ENCODE assay signal across 1 cellular context in the genomic region with DNA sequence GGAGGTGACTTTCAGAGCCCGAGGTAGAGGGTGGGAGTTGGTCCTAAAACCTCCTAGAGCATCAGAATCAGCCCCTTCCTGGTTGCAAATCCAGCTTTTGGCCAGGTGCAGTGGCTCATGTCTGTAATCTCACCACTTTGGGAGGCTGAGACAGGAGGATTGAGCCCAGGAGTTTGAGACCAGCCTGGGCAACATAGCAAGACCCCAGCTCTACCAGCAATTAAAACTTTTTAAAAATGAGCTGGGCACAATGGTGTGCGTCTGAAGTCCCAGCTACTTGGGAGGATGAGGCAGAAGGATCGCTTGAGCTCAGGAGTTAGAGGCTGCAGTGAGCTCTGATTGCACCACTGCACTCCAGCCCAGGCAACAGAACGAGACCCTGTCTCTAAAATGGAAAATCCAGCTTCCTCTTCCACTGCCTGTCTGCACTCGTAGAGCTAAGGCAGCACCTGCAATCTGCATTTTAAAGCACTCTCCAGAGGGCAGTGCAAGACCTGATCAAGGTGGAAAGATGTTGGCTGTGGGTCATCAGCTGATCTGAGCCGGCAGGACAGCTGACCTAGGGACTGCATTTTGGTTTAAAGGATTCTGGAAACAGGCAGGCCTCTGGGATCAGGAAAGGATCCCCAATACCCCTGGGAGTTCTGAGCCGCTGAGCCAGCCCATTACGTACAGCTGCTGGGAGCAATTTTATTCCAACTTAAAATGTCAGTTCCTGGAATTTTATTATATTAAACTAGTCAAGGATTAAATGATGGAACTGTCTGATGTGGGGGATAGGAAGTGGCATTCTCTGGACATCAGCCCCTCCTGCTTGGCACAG.
A peak's percentile ranks its signal among the peaks of the same experiment; 100 is the strongest.
TF ChIP-seq lines count a peak whose summit lies in the region.

No MANE protein-coding gene starts in this region.

TF ChIP-seq in HEK293, 187 proteins besides CTCF, POLR2A, EP300 and RAD21:
- TF ChIP-seq, protein P1, sequence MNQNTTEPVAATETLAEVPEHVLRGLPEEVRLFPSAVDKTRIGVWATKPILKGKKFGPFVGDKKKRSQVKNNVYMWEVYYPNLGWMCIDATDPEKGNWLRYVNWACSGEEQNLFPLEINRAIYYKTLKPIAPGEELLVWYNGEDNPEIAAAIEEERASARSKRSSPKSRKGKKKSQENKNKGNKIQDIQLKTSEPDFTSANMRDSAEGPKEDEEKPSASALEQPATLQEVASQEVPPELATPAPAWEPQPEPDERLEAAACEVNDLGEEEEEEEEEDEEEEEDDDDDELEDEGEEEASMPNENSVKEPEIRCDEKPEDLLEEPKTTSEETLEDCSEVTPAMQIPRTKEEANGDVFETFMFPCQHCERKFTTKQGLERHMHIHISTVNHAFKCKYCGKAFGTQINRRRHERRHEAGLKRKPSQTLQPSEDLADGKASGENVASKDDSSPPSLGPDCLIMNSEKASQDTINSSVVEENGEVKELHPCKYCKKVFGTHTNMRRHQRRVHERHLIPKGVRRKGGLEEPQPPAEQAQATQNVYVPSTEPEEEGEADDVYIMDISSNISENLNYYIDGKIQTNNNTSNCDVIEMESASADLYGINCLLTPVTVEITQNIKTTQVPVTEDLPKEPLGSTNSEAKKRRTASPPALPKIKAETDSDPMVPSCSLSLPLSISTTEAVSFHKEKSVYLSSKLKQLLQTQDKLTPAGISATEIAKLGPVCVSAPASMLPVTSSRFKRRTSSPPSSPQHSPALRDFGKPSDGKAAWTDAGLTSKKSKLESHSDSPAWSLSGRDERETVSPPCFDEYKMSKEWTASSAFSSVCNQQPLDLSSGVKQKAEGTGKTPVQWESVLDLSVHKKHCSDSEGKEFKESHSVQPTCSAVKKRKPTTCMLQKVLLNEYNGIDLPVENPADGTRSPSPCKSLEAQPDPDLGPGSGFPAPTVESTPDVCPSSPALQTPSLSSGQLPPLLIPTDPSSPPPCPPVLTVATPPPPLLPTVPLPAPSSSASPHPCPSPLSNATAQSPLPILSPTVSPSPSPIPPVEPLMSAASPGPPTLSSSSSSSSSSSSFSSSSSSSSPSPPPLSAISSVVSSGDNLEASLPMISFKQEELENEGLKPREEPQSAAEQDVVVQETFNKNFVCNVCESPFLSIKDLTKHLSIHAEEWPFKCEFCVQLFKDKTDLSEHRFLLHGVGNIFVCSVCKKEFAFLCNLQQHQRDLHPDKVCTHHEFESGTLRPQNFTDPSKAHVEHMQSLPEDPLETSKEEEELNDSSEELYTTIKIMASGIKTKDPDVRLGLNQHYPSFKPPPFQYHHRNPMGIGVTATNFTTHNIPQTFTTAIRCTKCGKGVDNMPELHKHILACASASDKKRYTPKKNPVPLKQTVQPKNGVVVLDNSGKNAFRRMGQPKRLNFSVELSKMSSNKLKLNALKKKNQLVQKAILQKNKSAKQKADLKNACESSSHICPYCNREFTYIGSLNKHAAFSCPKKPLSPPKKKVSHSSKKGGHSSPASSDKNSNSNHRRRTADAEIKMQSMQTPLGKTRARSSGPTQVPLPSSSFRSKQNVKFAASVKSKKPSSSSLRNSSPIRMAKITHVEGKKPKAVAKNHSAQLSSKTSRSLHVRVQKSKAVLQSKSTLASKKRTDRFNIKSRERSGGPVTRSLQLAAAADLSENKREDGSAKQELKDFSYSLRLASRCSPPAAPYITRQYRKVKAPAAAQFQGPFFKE (tag by site-specific recombination; IDR thresholded peaks at IDR 0.05; ENCODE audit: borderline replicate concordance): no peak
- TF ChIP-seq, protein P2, sequence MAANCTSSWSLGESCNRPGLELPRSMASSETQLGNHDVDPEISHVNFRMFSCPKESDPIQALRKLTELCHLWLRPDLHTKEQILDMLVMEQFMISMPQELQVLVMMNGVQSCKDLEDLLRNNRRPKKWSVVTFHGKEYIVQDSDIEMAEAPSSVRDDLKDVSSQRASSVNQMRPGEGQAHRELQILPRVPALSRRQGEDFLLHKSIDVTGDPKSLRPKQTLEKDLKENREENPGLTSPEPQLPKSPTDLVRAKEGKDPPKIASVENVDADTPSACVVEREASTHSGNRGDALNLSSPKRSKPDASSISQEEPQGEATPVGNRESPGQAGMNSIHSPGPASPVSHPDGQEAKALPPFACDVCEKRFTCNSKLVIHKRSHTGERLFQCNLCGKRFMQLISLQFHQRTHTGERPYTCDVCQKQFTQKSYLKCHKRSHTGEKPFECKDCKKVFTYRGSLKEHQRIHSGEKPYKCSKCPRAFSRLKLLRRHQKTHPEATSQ (tag by site-specific recombination; IDR thresholded peaks at IDR 0.05): no peak
- no peak for TF ChIP-seq ZNF341 (tag by site-specific recombination; IDR thresholded peaks at IDR 0.05; ENCODE audit: low read depth)
- no peak for TF ChIP-seq ZNF2 (tag by site-specific recombination; IDR thresholded peaks at IDR 0.05)
- no peak for TF ChIP-seq ZNF16 (tag by site-specific recombination; IDR thresholded peaks at IDR 0.05; ENCODE audit: low read depth)
- TF ChIP-seq ZNF433 (tag by site-specific recombination; IDR thresholded peaks at IDR 0.05; ENCODE audit: low read depth): no peak
- peak; percentile 97 for TF ChIP-seq ZNF121 (tag by site-specific recombination; IDR thresholded peaks at IDR 0.05)
- TF ChIP-seq, protein P3, sequence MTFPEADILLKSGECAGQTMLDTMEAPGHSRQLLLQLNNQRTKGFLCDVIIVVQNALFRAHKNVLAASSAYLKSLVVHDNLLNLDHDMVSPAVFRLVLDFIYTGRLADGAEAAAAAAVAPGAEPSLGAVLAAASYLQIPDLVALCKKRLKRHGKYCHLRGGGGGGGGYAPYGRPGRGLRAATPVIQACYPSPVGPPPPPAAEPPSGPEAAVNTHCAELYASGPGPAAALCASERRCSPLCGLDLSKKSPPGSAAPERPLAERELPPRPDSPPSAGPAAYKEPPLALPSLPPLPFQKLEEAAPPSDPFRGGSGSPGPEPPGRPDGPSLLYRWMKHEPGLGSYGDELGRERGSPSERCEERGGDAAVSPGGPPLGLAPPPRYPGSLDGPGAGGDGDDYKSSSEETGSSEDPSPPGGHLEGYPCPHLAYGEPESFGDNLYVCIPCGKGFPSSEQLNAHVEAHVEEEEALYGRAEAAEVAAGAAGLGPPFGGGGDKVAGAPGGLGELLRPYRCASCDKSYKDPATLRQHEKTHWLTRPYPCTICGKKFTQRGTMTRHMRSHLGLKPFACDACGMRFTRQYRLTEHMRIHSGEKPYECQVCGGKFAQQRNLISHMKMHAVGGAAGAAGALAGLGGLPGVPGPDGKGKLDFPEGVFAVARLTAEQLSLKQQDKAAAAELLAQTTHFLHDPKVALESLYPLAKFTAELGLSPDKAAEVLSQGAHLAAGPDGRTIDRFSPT (tag by site-specific recombination; IDR thresholded peaks at IDR 0.05): no peak
- TF ChIP-seq ZNF610 (tag by site-specific recombination; IDR thresholded peaks at IDR 0.05; ENCODE audit: borderline replicate concordance): no peak
- TF ChIP-seq ZNF24 (tag by site-specific recombination; IDR thresholded peaks at IDR 0.05): no peak
- peak; percentile 61 for TF ChIP-seq ZBTB20 (tag by site-specific recombination; IDR thresholded peaks at IDR 0.05)
- TF ChIP-seq ZNF211 (tag by site-specific recombination; IDR thresholded peaks at IDR 0.05; ENCODE audit: low read depth): no peak
- TF ChIP-seq, protein P4, sequence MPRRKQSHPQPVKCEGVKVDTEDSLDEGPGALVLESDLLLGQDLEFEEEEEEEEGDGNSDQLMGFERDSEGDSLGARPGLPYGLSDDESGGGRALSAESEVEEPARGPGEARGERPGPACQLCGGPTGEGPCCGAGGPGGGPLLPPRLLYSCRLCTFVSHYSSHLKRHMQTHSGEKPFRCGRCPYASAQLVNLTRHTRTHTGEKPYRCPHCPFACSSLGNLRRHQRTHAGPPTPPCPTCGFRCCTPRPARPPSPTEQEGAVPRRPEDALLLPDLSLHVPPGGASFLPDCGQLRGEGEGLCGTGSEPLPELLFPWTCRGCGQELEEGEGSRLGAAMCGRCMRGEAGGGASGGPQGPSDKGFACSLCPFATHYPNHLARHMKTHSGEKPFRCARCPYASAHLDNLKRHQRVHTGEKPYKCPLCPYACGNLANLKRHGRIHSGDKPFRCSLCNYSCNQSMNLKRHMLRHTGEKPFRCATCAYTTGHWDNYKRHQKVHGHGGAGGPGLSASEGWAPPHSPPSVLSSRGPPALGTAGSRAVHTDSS (tag by site-specific recombination; IDR thresholded peaks at IDR 0.05): no peak
- TF ChIP-seq ZNF335 (tag by site-specific recombination; conservative IDR thresholded peaks at IDR 0.05): peak; percentile 44; the same call in 1 of the 2 replicates
- TF ChIP-seq ZBTB48 (tag by site-specific recombination; IDR thresholded peaks at IDR 0.05): no peak
- TF ChIP-seq ZNF768 (tag by site-specific recombination; IDR thresholded peaks at IDR 0.05): no peak
